In genomic region chr11:72741429-72741833, GRCh38 we compare ENCODE assay signal across 8 cellular contexts. TPM values are rescaled to one million over a fixed set of nuclear protein-coding genes. Genes with fewer than 3 reads are reported as not detected.
DNase-seq lines count a peak whose midpoint lies in the region; ATAC-seq, FAIRE-seq and TF ChIP-seq lines count a peak whose summit lies in the region.

No MANE protein-coding gene starts in this region.

- FAIRE-seq in H54 (lab: Jason Lieb, UNC) = no peak

- ATAC-seq in omental fat pad (ENCODE audit: low FRiP score) (peak; percentile 3), HG03571 (IDR thresholded peaks at IDR 0.05; ENCODE audit: unreplicated experiment) (no peak)

- intact Hi-C loops in esophagus squamous epithelium (cut with DNase I) = no loop called here

- H3K36me3 ChIP-seq in GM06990 (ENCODE audit: control insufficient read depth, insufficient read depth, low read length) (peaks cover 3% of the 10 kb centered on the region; the same call in 1 of the 2 replicates), esophagus squamous epithelium (no peaks in the 10 kb centered on the region)

- H3K27me3 ChIP-seq in GM06990 (replicated peaks; ENCODE audit: control insufficient read depth, insufficient read depth, low read length) (no peaks in the 10 kb centered on the region), esophagus squamous epithelium (no peaks in the 10 kb centered on the region)

- DNase-seq in GM06990 (ENCODE audit: extremely low read depth, insufficient read length) (peak; percentile 60), OCI-M1 (lab: John Stamatoyannopoulos, UW) (peak; percentile 100), esophagus squamous epithelium (lab: John Stamatoyannopoulos, UW) (no peak), omental fat pad (ENCODE audit: low spot score) (no peak), HCEC 1CT (no peak), SIG-M5 treated with dmso at 0.1 percent for 504 hours (lab: John Stamatoyannopoulos, UW; ENCODE audit: unreplicated experiment) (no peak), H54 (ENCODE audit: insufficient read length, low spot score) (no peak)

- no peaks in the 10 kb centered on the region for H3K9me3 ChIP-seq in esophagus squamous epithelium

- 57% methylated on average over 3 of the region's 8 CpGs; no CpG with 5 or more reads in 1 of the 2 donors for WGBS in esophagus squamous epithelium, 2 donors

- TF ChIP-seq POLR2A in esophagus squamous epithelium (IDR thresholded peaks at IDR 0.05) = no peak
- TF ChIP-seq POLR2A in H54 (IDR thresholded peaks at IDR 0.05; ENCODE audit: low read depth, low read length) = no peak

- H3K4me3 ChIP-seq in GM06990 (replicated peaks; ENCODE audit: low read depth, low read length) (no peak overlapping the region), esophagus squamous epithelium (no peak overlapping the region)

- H3K4me1 ChIP-seq in esophagus squamous epithelium = peaks cover 36 to 83% (median 55%) of the 10 kb centered on the region in 3 donors

- TF ChIP-seq CTCF in GM06990 (IDR thresholded peaks at IDR 0.05; ENCODE audit: insufficient read depth, low read length, poor library complexity, severe bottlenecking) (no peak), esophagus squamous epithelium (IDR thresholded peaks at IDR 0.05) (no peak), omental fat pad (IDR thresholded peaks at IDR 0.05) (no peak)

- H3K27ac ChIP-seq in esophagus squamous epithelium = peak overlapping the region; percentile 11 to 48 (median 44)

RNA-seq across cellular contexts. Expression of gene ARAP1, which starts 10.8 kb away (rescaled TPM):
- total RNA-seq in esophagus squamous epithelium (100 to 1,000 TPM in 1 of 4 donors, 10 to 100 TPM in 3; 37.8 to 114 (median 70.6) TPM), omental fat pad (100 to 1,000 TPM; 112 to 204 (median 123) TPM)

RNA-seq across cellular contexts. Expression of gene STARD10, which starts 52.4 kb away (rescaled TPM):
- total RNA-seq in esophagus squamous epithelium (10 to 100 TPM; 42.2 to 83.1 (median 49.4) TPM), omental fat pad (10 to 100 TPM; 10.9 to 20.6 (median 15.4) TPM)

Comparison
In these comparisons a context has a peak if more than half of its experiments do, and no peak if none do; other contexts are left out.
1. DNase-seq: peak in GM06990 (single experiment) and OCI-M1 (single experiment); none in esophagus squamous epithelium (single experiment), omental fat pad (single experiment), HCEC 1CT (single experiment), SIG-M5 treated with dmso at 0.1 percent for 504 hours (single experiment) and H54 (single experiment).